ENCODE assay signal across 20 cellular contexts in the genomic region with DNA sequence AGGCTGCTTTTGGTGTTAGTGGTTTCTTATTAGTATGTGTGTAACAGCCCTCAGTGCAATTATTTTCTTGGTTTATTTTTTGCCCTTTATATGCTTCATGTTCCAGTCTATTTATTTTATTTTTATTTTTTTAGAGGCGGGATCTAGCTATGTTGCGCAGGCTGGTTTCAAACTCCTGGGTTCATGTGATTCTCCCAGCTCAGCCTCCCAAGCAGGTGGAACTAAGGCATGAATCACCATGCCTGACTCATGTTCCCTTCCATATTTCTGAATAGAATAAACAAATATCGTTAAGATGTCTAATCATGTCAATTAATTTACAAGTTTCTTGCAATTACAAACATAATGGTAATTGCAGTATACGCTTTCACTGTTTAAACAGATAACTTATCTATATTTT. TPM values are rescaled to one million over a fixed set of nuclear protein-coding genes. Genes with fewer than 3 reads are reported as not detected.
DNase-seq lines count a peak whose midpoint lies in the region; ATAC-seq and TF ChIP-seq lines count a peak whose summit lies in the region.
"Had no signal": no experiment of that assay in that cellular context is flagged by ENCODE, and none has a peak within 500 bp of the region (broad histone marks: within the 10 kb centered on the region; RNA-seq: fewer than 3 reads in every experiment).

No MANE protein-coding gene starts in this region.

- no peak overlapping the region for H3K9ac ChIP-seq in neural progenitor cell
- H3K9ac ChIP-seq: BLaER1 had no signal

- H3K27me3 Mint-ChIP-seq in T-cell, result no peaks in the 10 kb centered on the region
- H3K27me3 Mint-ChIP-seq in neural progenitor cell (ENCODE audit: insufficient read depth, low read depth), result no peaks in the 10 kb centered on the region
- H3K27me3 Mint-ChIP-seq: CD8-positive, alpha-beta memory T cell; IgD-negative memory B cell had no signal

- TF ChIP-seq CTCF in epithelial cell of esophagus (IDR thresholded peaks at IDR 0.05; ENCODE audit: insufficient read depth, low read depth, low read length, missing control alignments), result no peak
- no peak for TF ChIP-seq CTCF in neural progenitor cell (IDR thresholded peaks at IDR 0.05)
- TF ChIP-seq CTCF in thyroid gland (IDR thresholded peaks at IDR 0.05), result no peak

- TF ChIP-seq POLR2A in thyroid gland (IDR thresholded peaks at IDR 0.05), result no peak

- H3K27me3 ChIP-seq in neural progenitor cell (no peaks in the 10 kb centered on the region), thyroid gland (no peaks in the 10 kb centered on the region)
- H3K27me3 ChIP-seq: BLaER1 had no signal

- ATAC-seq in T-cell (replicated peaks in 1 of 4), result no peak
- ATAC-seq: Right ventricle myocardium inferior had no signal

- H3K36me3 Mint-ChIP-seq in T-cell (no peaks in the 10 kb centered on the region), neural progenitor cell (peaks cover 11% of the 10 kb centered on the region)
- H3K36me3 Mint-ChIP-seq: CD8-positive, alpha-beta memory T cell had no signal

- CTCF ChIA-PET in T-cell (lab: Charles Lee), result interaction anchor here in 1 of 2 donors (0.6 kb wide), 1 partner anchor 440 kb away, joined by 4 read pairs; no protein-coding TSS in a partner anchor

- intact Hi-C loops in thyroid gland (cut with DNase I), result no loop called here

- H3K9me3 ChIP-seq in neural progenitor cell (ENCODE audit: low read depth), result no peaks in the 10 kb centered on the region
- H3K9me3 ChIP-seq in thyroid gland, result no peaks in the 10 kb centered on the region
- H3K9me3 ChIP-seq: BLaER1 had no signal

- H3K27ac Mint-ChIP-seq in T-cell, result no peak overlapping the region
- no peak overlapping the region for H3K27ac Mint-ChIP-seq in neural progenitor cell
- H3K27ac Mint-ChIP-seq: CD8-positive, alpha-beta memory T cell; IgD-negative memory B cell had no signal

- no peaks in the 10 kb centered on the region for H4K20me1 ChIP-seq in neural progenitor cell (ENCODE audit: low read depth)
- H4K20me1 ChIP-seq: BLaER1 had no signal

- H3K4me1 Mint-ChIP-seq in T-cell (no peaks in the 10 kb centered on the region), neural progenitor cell (no peaks in the 10 kb centered on the region)
- H3K4me1 Mint-ChIP-seq: CD8-positive, alpha-beta memory T cell had no signal

- peaks cover 12% of the 10 kb centered on the region for H3K79me2 ChIP-seq in neural progenitor cell (ENCODE audit: low read depth)

- H3K27ac ChIP-seq in neural progenitor cell, result no peak overlapping the region
- no peak overlapping the region for H3K27ac ChIP-seq in thyroid gland
- H3K27ac ChIP-seq: 22Rv1, BLaER1, PC-9 had no signal

- H3K4me2 ChIP-seq in neural progenitor cell, result no peak overlapping the region
- H3K4me2 ChIP-seq: BLaER1, PC-9 had no signal

- DNase-seq in DMS53 (lab: John Stamatoyannopoulos, UW) (peak; percentile 26), DMS53 treated with DMSO at 0.1 percent for 48 hours (lab: John Stamatoyannopoulos, UW; ENCODE audit: unreplicated experiment) (no peak), RKO (ENCODE audit: low spot score) (peak; percentile 28), epithelial cell of esophagus (ENCODE audit: low read depth) (peak; percentile 71), T-cell (no peak), NCI-H1694 treated with DMSO at 0.1 percent for 48 hours (lab: John Stamatoyannopoulos, UW) (no peak), neural progenitor cell (ENCODE audit: low spot score) (no peak), thyroid gland (no peak)
- DNase-seq: CD8-positive, alpha-beta memory T cell; Kasumi-1; NCI-H1436 treated with DMSO at 0.1 percent for 48 hours; NCI-H2081; NCI-H510A treated with DMSO at 0.1 percent for 48 hours; NCI-H82; PC-9; T-helper 1 cell had no signal

- POLR2A ChIA-PET in T-cell (lab: Charles Lee), result interaction anchor here in 1 of 2 donors (0.6 kb wide), 1 partner anchor 260 kb away, joined by 3 read pairs; no protein-coding TSS in a partner anchor

- H3K4me3 Mint-ChIP-seq in T-cell (no peak overlapping the region), neural progenitor cell (no peak overlapping the region)
- H3K4me3 Mint-ChIP-seq: CD8-positive, alpha-beta memory T cell; IgD-negative memory B cell had no signal

- H2AFZ ChIP-seq in neural progenitor cell (replicated peaks), result no peak overlapping the region
- H2AFZ ChIP-seq: PC-9 had no signal

- 97 to 98% methylated on average over 4 of the region's 4 CpGs for WGBS in thyroid gland, 2 donors

- no peaks in the 10 kb centered on the region for H3K4me1 ChIP-seq in neural progenitor cell
- H3K4me1 ChIP-seq in thyroid gland, result no peaks in the 10 kb centered on the region
- H3K4me1 ChIP-seq: BLaER1 had no signal

- no peaks in the 10 kb centered on the region for H3F3A ChIP-seq in neural progenitor cell (ENCODE audit: low read depth)

- H3K4me3 ChIP-seq in epithelial cell of esophagus (ENCODE audit: low read length) (no peak overlapping the region), neural progenitor cell (no peak overlapping the region), thyroid gland (replicated peaks in 1 of 3) (no peak overlapping the region)
- H3K4me3 ChIP-seq: BLaER1, PC-9 had no signal

- peaks cover 21% of the 10 kb centered on the region for H3K36me3 ChIP-seq in neural progenitor cell
- no peaks in the 10 kb centered on the region for H3K36me3 ChIP-seq in thyroid gland

- H3K9me3 Mint-ChIP-seq in T-cell, result no peaks in the 10 kb centered on the region
- H3K9me3 Mint-ChIP-seq in neural progenitor cell, result no peaks in the 10 kb centered on the region
- H3K9me3 Mint-ChIP-seq: CD8-positive, alpha-beta memory T cell; IgD-negative memory B cell had no signal

RNA-seq across cellular contexts. Expression of a gene that starts 11.7 kb away (rescaled TPM):
- total RNA-seq in T-cell (1 to 10 TPM in 2 of 5 donors, under 1 TPM in 3; 0.69 to 2.7 (median 0.98) TPM), neural progenitor cell (ENCODE audit: low replicate concordance) (39.8 and 74.7 TPM in 2 replicates), thyroid gland (1 to 10 TPM in 2 of 4 donors, not detected in 2; 1.3 to 1.4 TPM)

RNA-seq across cellular contexts. Expression of a gene that starts 11.8 kb away (rescaled TPM):
- total RNA-seq in T-cell (10 to 100 TPM; 11.0 to 18.6 (median 16.4) TPM), neural progenitor cell (ENCODE audit: low replicate concordance) (11.4 and 22.6 TPM in 2 replicates), thyroid gland (10 to 100 TPM; 23.5 to 65.8 (median 33.2) TPM)

RNA-seq across cellular contexts. Expression of a gene that starts 24.7 kb away (rescaled TPM):
- total RNA-seq in T-cell (100 to 1,000 TPM; 142 to 236 (median 170) TPM), neural progenitor cell (ENCODE audit: low replicate concordance) (51.0 and 101 TPM in 2 replicates), thyroid gland (100 to 1,000 TPM in 1 of 4 donors, 10 to 100 TPM in 3; 70.8 to 162 (median 88.6) TPM)

Comparison
In these comparisons a context has a peak if more than half of its experiments do, and no peak if none do; other contexts are left out.
1. DNase-seq: peak in DMS53 (single experiment), RKO (single experiment) and epithelial cell of esophagus (single experiment); none in DMS53 treated with DMSO at 0.1 percent for 48 hours (single experiment), T-cell (0 of 34), NCI-H1694 treated with DMSO at 0.1 percent for 48 hours (single experiment), neural progenitor cell (single experiment) and thyroid gland (0 of 2).
2. RNA of a gene that starts 11.7 kb away (total RNA-seq): 39.8 to 74.7 TPM in neural progenitor cell; 1.3 to 1.4 TPM in thyroid gland and 0.69 to 2.7 TPM in T-cell; every median in the first group is over 10 times any median in the second.